In the genomic region with DNA sequence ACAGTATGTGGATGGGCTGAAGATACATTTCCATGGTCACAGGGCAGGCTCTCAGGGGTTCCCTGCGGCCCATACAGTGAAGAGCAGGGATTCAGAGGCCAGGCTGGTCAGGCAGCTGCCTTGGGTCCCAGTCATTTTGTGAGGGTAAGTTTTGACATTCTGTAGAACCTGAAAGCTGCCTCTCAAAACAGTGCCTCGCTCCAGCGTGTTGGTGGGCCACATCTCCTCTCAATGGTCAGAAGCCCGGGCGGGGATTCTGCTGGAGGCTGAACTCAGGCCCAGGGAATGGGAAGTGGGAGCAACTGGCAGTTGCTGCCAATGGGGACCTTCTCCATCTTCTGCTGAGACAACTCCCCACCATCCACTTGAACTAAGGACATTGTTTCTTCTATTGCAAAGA, we compare ENCODE assay signal across 24 cellular contexts.
"Had no signal": no experiment of that assay in that cellular context is flagged by ENCODE, and none has a peak within 500 bp of the region (broad histone marks: within the 10 kb centered on the region; RNA-seq: fewer than 3 reads in every experiment).

No MANE protein-coding gene starts in this region.

- ATAC-seq: activated CD4-positive, CD25-positive, alpha-beta regulatory T cell treated with anti-CD3 and anti-CD28 coated beads, Interleukin-2, amount 50 U/mL, for 24 hours; activated CD8-positive, alpha-beta T cell treated with anti-CD3 and anti-CD28 coated beads for 36 hours; esophagus mucosa; T-helper 17 cell had no signal

- H3K27ac ChIP-seq: ascending aorta, brain microvascular endothelial cell, WERI-Rb-1 had no signal

- DNase-seq: activated B cell treated with CpG ODN at 0.5 μM for 24 hours; activated CD4-positive, alpha-beta T cell treated with anti-CD3 and anti-CD28 coated beads for 48 hours; activated CD4-positive, alpha-beta T cell treated with anti-CD3 and anti-CD28 coated beads, Interleukin-2, amount 50 U/mL, for 1 hour; activated CD4-positive, alpha-beta T cell treated with anti-CD3 and anti-CD28 coated beads, Interleukin-2, amount 50 U/mL, for 48 hours; activated CD8-positive, alpha-beta T cell treated with anti-CD3 and anti-CD28 coated beads for 36 hours; activated effector memory CD4-positive, alpha-beta T cell treated with anti-CD3 and anti-CD28 coated beads, Interleukin-2, amount 50 U/mL, for 16 hours; activated naive CD4-positive, alpha-beta T cell treated with anti-CD3 and anti-CD28 coated beads for 36 hours; activated naive CD8-positive, alpha-beta T cell treated with anti-CD3 and anti-CD28 coated beads, Interleukin-2, amount 10 ng/mL, durations not matched to agents 7 days and 5 days; activated T-cell treated with anti-CD3 and anti-CD28 coated beads, Interleukin-2, amount 50 U/mL, for 1 hour; activated T-cell treated with anti-CD3 and anti-CD28 coated beads, Interleukin-2, amount 50 U/mL, for 48 hours; brain microvascular endothelial cell; cortex of kidney; dermis blood vessel endothelial cell; effector CD8-positive, alpha-beta T cell; foreskin fibroblast; head of caudate nucleus; SW 1271; T-helper 1 cell; T-helper 17 cell; T1000; WERI-Rb-1 had no signal

- H3K4me3 ChIP-seq: ascending aorta had no signal

- H3K27me3 ChIP-seq: ascending aorta, brain microvascular endothelial cell had no signal

- H3K9me3 ChIP-seq: ascending aorta had no signal

- H3K36me3 ChIP-seq: ascending aorta, brain microvascular endothelial cell, WERI-Rb-1 had no signal
